In the genomic region with DNA sequence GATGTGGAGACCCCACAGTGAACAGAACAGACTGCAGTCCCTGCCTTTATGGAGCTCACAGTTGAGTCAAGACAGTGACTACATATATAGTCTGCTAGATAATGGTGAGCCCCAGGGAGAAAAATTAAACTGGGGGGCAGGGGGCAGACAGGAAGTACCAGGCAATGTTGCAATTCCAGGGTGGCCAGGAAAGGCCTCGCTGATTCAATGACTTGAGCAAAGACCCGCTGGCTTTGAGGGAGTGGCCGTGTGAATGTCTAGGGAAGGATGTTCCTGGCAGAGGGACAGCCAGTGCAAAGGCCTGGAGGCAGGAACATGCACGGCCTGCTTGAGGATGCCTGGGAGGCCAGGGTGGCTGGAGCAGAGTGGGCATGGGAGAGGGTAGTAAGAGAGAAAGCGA, we compare ENCODE assay signal across 24 cellular contexts. TPM values are rescaled to one million over a fixed set of nuclear protein-coding genes. Genes with fewer than 3 reads are reported as not detected.
"Had no signal": no experiment of that assay in that cellular context is flagged by ENCODE, and none has a peak within 500 bp of the region (broad histone marks: within the 10 kb centered on the region; RNA-seq: fewer than 3 reads in every experiment).

No MANE protein-coding gene starts in this region.

- H3K36me3 ChIP-seq: brain microvascular endothelial cell, lower lobe of right lung had no signal

- H3K4me1 Mint-ChIP-seq: mesothelial cell of epicardium had no signal

- ATAC-seq: activated T-cell treated with anti-CD3 and anti-CD28 coated beads, Interleukin-2, amount 50 U/mL, for 4 hours; foreskin keratinocyte; lower lobe of right lung; natural killer cell treated with Interleukin-12 subunit alpha and Interleukin-12 subunit beta and Interleukin-15 and Interleukin-18, amount 100 ng/mL, for 72 hours; stimulated activated naive CD8-positive, alpha-beta T cell treated with anti-CD3 and anti-CD28 coated beads, Interleukin-15, Interleukin-2, amounts not matched to agents 100 U/mL and 50 U/mL, for 24 hours had no signal

- H3K27me3 Mint-ChIP-seq: natural killer cell treated with Interleukin-12 subunit alpha and Interleukin-12 subunit beta and Interleukin-15 and Interleukin-18, amount 100 ng/mL, for 72 hours had no signal

- H3K27ac ChIP-seq: brain microvascular endothelial cell, foreskin keratinocyte, lower lobe of right lung, tibial artery had no signal

- H3K36me3 Mint-ChIP-seq: mesothelial cell of epicardium; natural killer cell treated with Interleukin-12 subunit alpha and Interleukin-12 subunit beta and Interleukin-15 and Interleukin-18, amount 100 ng/mL, for 72 hours had no signal

- H3K9me3 Mint-ChIP-seq: activated CD4-positive, alpha-beta memory T cell treated with anti-CD3 and anti-CD28 coated beads, Interleukin-2, amount 10 ng/mL, durations not matched to agents 7 days and 5 days; activated naive CD4-positive, alpha-beta T cell treated with anti-CD3 and anti-CD28 coated beads for 36 hours; activated T-cell treated with anti-CD3 and anti-CD28 coated beads, Interleukin-2, amount 50 U/mL, for 4 hours; mesothelial cell of epicardium; natural killer cell treated with Interleukin-12 subunit alpha and Interleukin-12 subunit beta and Interleukin-15 and Interleukin-18, amount 100 ng/mL, for 72 hours had no signal

- H3K4me1 ChIP-seq: foreskin keratinocyte, lower lobe of right lung, tibial artery had no signal

- DNase-seq: activated CD4-positive, alpha-beta memory T cell treated with anti-CD3 and anti-CD28 coated beads, Interleukin-2, amount 10 ng/mL, durations not matched to agents 7 days and 5 days; activated CD4-positive, alpha-beta T cell treated with anti-CD3 and anti-CD28 coated beads for 48 hours; activated CD4-positive, CD25-positive, alpha-beta regulatory T cell; activated naive CD4-positive, alpha-beta T cell treated with anti-CD3 and anti-CD28 coated beads for 36 hours; activated T-cell treated with anti-CD3 and anti-CD28 coated beads, Interleukin-2, amount 50 U/mL, for 4 hours; aorta; brain microvascular endothelial cell; cortex of kidney; effector CD8-positive, alpha-beta T cell; foreskin keratinocyte; glutamatergic neuron; hippocampal formation; islet precursor cell; lower lobe of right lung; occipital lobe; stimulated activated CD4-positive, alpha-beta T cell treated with anti-CD3 and anti-CD28 coated beads, Interleukin-12 subunit alpha, Interleukin-12 subunit beta, amount 100 ng/mL, for 4 hours; stimulated activated CD4-positive, alpha-beta T cell treated with anti-CD3 and anti-CD28 coated beads, Interleukin-1b, Interleukin-23, amount 100 ng/mL, for 48 hours; stimulated activated naive CD8-positive, alpha-beta T cell treated with anti-CD3 and anti-CD28 coated beads, Interleukin-15, Interleukin-2, amounts not matched to agents 100 U/mL and 50 U/mL, for 24 hours; substantia nigra; tibial artery had no signal

- H3K4me3 ChIP-seq: lower lobe of right lung, tibial artery had no signal

- H3K27ac Mint-ChIP-seq: activated CD4-positive, alpha-beta memory T cell treated with anti-CD3 and anti-CD28 coated beads, Interleukin-2, amount 10 ng/mL, durations not matched to agents 7 days and 5 days; activated naive CD4-positive, alpha-beta T cell treated with anti-CD3 and anti-CD28 coated beads for 36 hours; mesothelial cell of epicardium; natural killer cell treated with Interleukin-12 subunit alpha and Interleukin-12 subunit beta and Interleukin-15 and Interleukin-18, amount 100 ng/mL, for 72 hours had no signal

- H3K9me3 ChIP-seq: lower lobe of right lung, tibial artery had no signal

- H3K4me3 Mint-ChIP-seq: activated CD4-positive, alpha-beta memory T cell treated with anti-CD3 and anti-CD28 coated beads, Interleukin-2, amount 10 ng/mL, durations not matched to agents 7 days and 5 days; activated naive CD4-positive, alpha-beta T cell treated with anti-CD3 and anti-CD28 coated beads for 36 hours; activated T-cell treated with anti-CD3 and anti-CD28 coated beads, Interleukin-2, amount 50 U/mL, for 4 hours; mesothelial cell of epicardium; natural killer cell treated with Interleukin-12 subunit alpha and Interleukin-12 subunit beta and Interleukin-15 and Interleukin-18, amount 100 ng/mL, for 72 hours had no signal

RNA-seq across cellular contexts. Expression of a gene that starts 23.0 kb away (rescaled TPM):
- total RNA-seq: activated CD4-positive, alpha-beta memory T cell treated with anti-CD3 and anti-CD28 coated beads, Interleukin-2, amount 10 ng/mL, durations not matched to agents 7 days and 5 days; activated naive CD4-positive, alpha-beta T cell treated with anti-CD3 and anti-CD28 coated beads for 36 hours; activated T-cell treated with anti-CD3 and anti-CD28 coated beads, Interleukin-2, amount 50 U/mL, for 4 hours; aorta; foreskin keratinocyte; lower lobe of right lung; mesothelial cell of epicardium; natural killer cell treated with Interleukin-12 subunit alpha and Interleukin-12 subunit beta and Interleukin-15 and Interleukin-18, amount 100 ng/mL, for 72 hours; posterior vena cava; urinary bladder had no signal
- polyA plus RNA-seq: aorta, foreskin keratinocyte, urinary bladder had no signal
